ENCODE assay signal across 8 cellular contexts in the genomic region with DNA sequence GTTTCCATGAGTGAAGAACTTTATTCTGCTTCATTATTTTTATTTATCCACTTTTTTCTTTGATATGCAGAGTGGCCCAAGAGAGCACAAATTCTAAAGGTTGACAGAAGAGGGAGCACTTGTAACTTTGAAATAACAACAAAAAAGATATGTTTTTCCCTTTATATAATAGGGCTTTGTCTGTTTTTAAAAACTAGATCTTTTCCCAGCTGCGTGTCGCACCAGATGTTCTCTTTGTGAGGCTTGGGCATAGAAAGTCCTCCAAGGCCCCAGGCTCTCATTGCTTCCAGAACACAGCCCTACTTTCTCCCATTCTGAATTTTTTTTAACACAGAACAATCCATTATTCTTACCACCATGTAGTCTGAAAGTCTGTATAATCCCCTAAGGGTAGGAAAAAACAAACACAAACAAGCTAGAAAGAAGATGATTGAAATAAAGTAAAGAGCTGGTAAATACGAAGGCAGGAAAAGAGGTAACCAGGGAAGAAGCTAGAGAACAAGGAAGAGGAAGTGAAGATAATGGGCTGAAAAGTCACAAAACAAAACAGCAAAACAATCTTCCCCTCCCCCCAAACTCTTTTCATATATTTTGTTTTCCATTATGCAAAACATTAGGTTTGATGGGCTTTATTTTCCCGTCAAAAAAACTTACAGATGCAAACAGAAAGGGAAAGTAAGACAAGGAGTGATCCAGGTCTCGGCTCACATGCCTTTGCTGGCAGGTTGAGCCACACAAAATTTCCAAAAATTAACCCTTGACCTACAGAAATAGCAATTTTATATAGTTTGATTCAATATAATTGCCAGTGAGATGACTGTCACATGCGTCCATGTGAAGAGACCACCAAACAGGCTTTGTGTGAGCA.
A peak's percentile ranks its signal among the peaks of the same experiment; 100 is the strongest.
DNase-seq lines count a peak whose midpoint lies in the region; ATAC-seq and TF ChIP-seq lines count a peak whose summit lies in the region.

No MANE protein-coding gene starts in this region.

- TF ChIP-seq CTCF in AG09319 (IDR thresholded peaks at IDR 0.05; ENCODE audit: low read depth, low read length), result peak; percentile 51
- peak in 1 of 2 experiments; percentile 43; a peak in 3 of 4 replicates for TF ChIP-seq CTCF in GM23338 (conservative IDR thresholded peaks at IDR 0.05; ENCODE audit: low read depth in 2 of 2)
- TF ChIP-seq CTCF in activated B cell treated with CpG ODN at 0.5 μM for 24 hours (IDR thresholded peaks at IDR 0.05), result no peak
- TF ChIP-seq CTCF in gastrocnemius medialis (IDR thresholded peaks at IDR 0.05 in 4 of 5, conservative IDR thresholded peaks at IDR 0.05 in 1 of 5), result no peak

- H3K4me3 ChIP-seq in GM23338 (no peak overlapping the region), gastrocnemius medialis (peak overlapping the region in 2 of 4 donors; percentile 17 to 24)

- H3K9me3 ChIP-seq in gastrocnemius medialis, result no peaks in the 10 kb centered on the region

- no peaks in the 10 kb centered on the region for H3K79me2 ChIP-seq in GM23338 (replicated peaks; ENCODE audit: insufficient read depth)

- H3K4me1 ChIP-seq in GM23338 (ENCODE audit: insufficient read depth), result peaks cover 31% of the 10 kb centered on the region
- H3K4me1 ChIP-seq in gastrocnemius medialis, result peaks cover 0 to 24% of the 10 kb centered on the region in 2 donors

- peaks cover 25% of the 10 kb centered on the region for H3K4me1 Mint-ChIP-seq in GM23338
- peaks cover 36% of the 10 kb centered on the region for H3K4me1 Mint-ChIP-seq in activated B cell treated with CpG ODN at 0.5 μM for 24 hours

- CTCF ChIA-PET in activated B cell treated with CpG ODN at 0.5 μM for 24 hours (lab: Charles Lee), result interaction anchor here (0.7 to 1.4 kb wide), 6 partner anchors 22 to 444 kb away, joined by 3 to 6 read pairs (median 4); no protein-coding TSS in a partner anchor

- H2AFZ ChIP-seq in GM23338, result peak overlapping the region; percentile 70; the same call in 1 of the 2 replicates

- no peaks in the 10 kb centered on the region for H3F3A ChIP-seq in GM23338 (replicated peaks; ENCODE audit: low read depth)

- in situ Hi-C loops in gastrocnemius medialis (cut with MboI; ENCODE audit: low sequenced_read_pairs in 4 of 4) (loop anchor here in 2 of 4 donors (10.0 to 25.0 kb wide), 2 partner anchors 108 to 250 kb away; no protein-coding TSS in a partner anchor), G401 (cut with HindIII; ENCODE audit: low sequenced_read_pairs) (no loop called here)

- POLR2A ChIA-PET in activated B cell treated with CpG ODN at 0.5 μM for 24 hours (lab: Charles Lee), result no interaction called here

- H3K27me3 Mint-ChIP-seq in GM23338 (ENCODE audit: insufficient read depth, low read depth, poor library complexity) (peaks cover 13% of the 10 kb centered on the region), activated B cell treated with CpG ODN at 0.5 μM for 24 hours (peaks cover 3% of the 10 kb centered on the region)

- 0 out of 2 replicates have a peak overlapping the region, but pooled peaks have one; percentile 6 for H3K4me2 ChIP-seq in GM23338

- H4K20me1 ChIP-seq in GM23338 (replicated peaks; ENCODE audit: insufficient read depth), result no peaks in the 10 kb centered on the region

- H3K27me3 ChIP-seq in GM23338 (ENCODE audit: insufficient read depth), result no peaks in the 10 kb centered on the region
- H3K27me3 ChIP-seq in gastrocnemius medialis, result no peaks in the 10 kb centered on the region

- no peak overlapping the region for H3K27ac ChIP-seq in GM23338 (ENCODE audit: low read depth)
- H3K27ac ChIP-seq in gastrocnemius medialis, result peak overlapping the region; percentile 52 to 71 (median 68)

- H3K36me3 Mint-ChIP-seq in GM23338 (ENCODE audit: low read depth) (peaks cover 3% of the 10 kb centered on the region; the same call in 2 of the 3 replicates), activated B cell treated with CpG ODN at 0.5 μM for 24 hours (ENCODE audit: low read depth) (no peaks in the 10 kb centered on the region)

- peaks cover 2% of the 10 kb centered on the region; the same call in 1 of the 2 replicates for H3K9me2 ChIP-seq in GM23338 (ENCODE audit: insufficient read depth)

- H3K27ac Mint-ChIP-seq in GM23338, result peak overlapping the region; percentile 66; the same call in 1 of the 2 replicates
- H3K27ac Mint-ChIP-seq in activated B cell treated with CpG ODN at 0.5 μM for 24 hours, result peak overlapping the region; percentile 79

- intact Hi-C loops in activated B cell treated with CpG ODN at 0.5 μM for 24 hours (cut with micrococcal nuclease), result no loop called here
- intact Hi-C loops in Right ventricle myocardium superior (cut with DNase I), result no loop called here
- intact Hi-C loops in gastrocnemius medialis (cut with DNase I; ENCODE audit: low total_unique reads), result no loop called here

- H3K9me3 Mint-ChIP-seq in GM23338 (peaks cover 17% of the 10 kb centered on the region), activated B cell treated with CpG ODN at 0.5 μM for 24 hours (no peaks in the 10 kb centered on the region)

- DNase-seq in AG09319 (ENCODE audit: extremely low read depth, low read depth) (peak; percentile 53), GM23338 (ENCODE audit: low spot score) (peak; percentile 11), activated B cell treated with CpG ODN at 0.5 μM for 24 hours (no peak), Right ventricle myocardium superior (peak; percentile 63), gastrocnemius medialis (no peak), OCI-M2 (lab: John Stamatoyannopoulos, UW; ENCODE audit: unreplicated experiment) (no peak), G401 (ENCODE audit: low spot score) (no peak)

- no peak for TF ChIP-seq POLR2A in gastrocnemius medialis (IDR thresholded peaks at IDR 0.05)

- H3K4me3 Mint-ChIP-seq in GM23338, result no peak overlapping the region
- H3K4me3 Mint-ChIP-seq in activated B cell treated with CpG ODN at 0.5 μM for 24 hours, result peak overlapping the region; percentile 63

- ATAC-seq in GM23338 (no peak), activated B cell treated with CpG ODN at 0.5 μM for 24 hours (ENCODE audit: low read depth) (no peak), Right ventricle myocardium superior (ENCODE audit: poor library complexity) (peak; percentile 73), gastrocnemius medialis (peak; percentile 32 to 46), GM18519 (IDR thresholded peaks at IDR 0.05; ENCODE audit: low FRiP score, unreplicated experiment) (no peak)

- H3K36me3 ChIP-seq in GM23338 (ENCODE audit: insufficient read depth) (no peaks in the 10 kb centered on the region), gastrocnemius medialis (no peaks in the 10 kb centered on the region)

TF ChIP-seq in GM23338, 12 proteins besides CTCF, POLR2A, EP300 and RAD21 (continues in another document):
- no peak for TF ChIP-seq CREB1 (CRISPR knock-in tag; IDR thresholded peaks at IDR 0.05; ENCODE audit: low read depth)
- no peak for TF ChIP-seq ZNF114 (CRISPR knock-in tag; IDR thresholded peaks at IDR 0.05)
- TF ChIP-seq JUNB (IDR thresholded peaks at IDR 0.05; ENCODE audit: unreplicated experiment), result no peak
- no peak for TF ChIP-seq POLR2AphosphoS5 (IDR thresholded peaks at IDR 0.05; ENCODE audit: low read depth)
- no peak for TF ChIP-seq STAT1 (IDR thresholded peaks at IDR 0.05; ENCODE audit: unreplicated experiment)

Comparison
In these comparisons a context has a peak if more than half of its experiments do, and no peak if none do; other contexts are left out.
1. DNase-seq: peak in AG09319 (single experiment), GM23338 (single experiment) and Right ventricle myocardium superior (single experiment); none in activated B cell treated with CpG ODN at 0.5 μM for 24 hours (single experiment), gastrocnemius medialis (0 of 2), OCI-M2 (single experiment) and G401 (single experiment).
2. ATAC-seq: peak in Right ventricle myocardium superior (single experiment) and gastrocnemius medialis (2 of 2); none in GM23338 (single experiment), activated B cell treated with CpG ODN at 0.5 μM for 24 hours (single experiment) and GM18519 (single experiment).